19 cellular contexts compared by ENCODE assay signal in genomic region chr2:46002947-46003346, GRCh38.
DNase-seq lines count a peak whose midpoint lies in the region; ATAC-seq, FAIRE-seq and TF ChIP-seq lines count a peak whose summit lies in the region.
"Had no signal": no experiment of that assay in that cellular context is flagged by ENCODE, and none has a peak within 500 bp of the region (broad histone marks: within the 10 kb centered on the region; RNA-seq: fewer than 3 reads in every experiment).

No MANE protein-coding gene starts in this region.

- H2AFZ ChIP-seq in smooth muscle cell (ENCODE audit: low read depth) = no peak overlapping the region

- 91 to 98% (median 94%) methylated on average over 2 of the region's 2 CpGs for WGBS in heart left ventricle, 4 donors
- 100% methylated on average over 2 of the region's 2 CpGs; no CpG with 5 or more reads in 1 of the 2 donors for WGBS in gastroesophageal sphincter (ENCODE audit: low coverage in 1 of 2), 2 donors
- 100% methylated on average over 2 of the region's 2 CpGs for WGBS in smooth muscle cell (ENCODE audit: low lambda C conversion rate)

- FAIRE-seq in urothelium cell line (lab: Jason Lieb, UNC) = peak; percentile 30

- TF ChIP-seq POLR2A in heart left ventricle (IDR thresholded peaks at IDR 0.05) (no peak), gastroesophageal sphincter (IDR thresholded peaks at IDR 0.05) (no peak)

- H3K9ac ChIP-seq in smooth muscle cell (ENCODE audit: low read depth) = no peak overlapping the region

- no peaks in the 10 kb centered on the region for H4K20me1 ChIP-seq in smooth muscle cell (ENCODE audit: low read depth)

- no peak for TF ChIP-seq EP300 in gastroesophageal sphincter (IDR thresholded peaks at IDR 0.05)

- no peaks in the 10 kb centered on the region for H3K27me3 Mint-ChIP-seq in WTC11 (ENCODE audit: low read depth)
- H3K27me3 Mint-ChIP-seq: CD4-positive, alpha-beta memory T cell had no signal

- H3F3A ChIP-seq in smooth muscle cell (ENCODE audit: low read depth) = peaks cover 4% of the 10 kb centered on the region

- peaks cover 1% of the 10 kb centered on the region; the same call in 1 of the 2 replicates for H3K36me3 Mint-ChIP-seq in WTC11

- H3K4me1 Mint-ChIP-seq in WTC11 = peaks cover 7% of the 10 kb centered on the region
- H3K4me1 Mint-ChIP-seq: CD4-positive, alpha-beta memory T cell had no signal

- H3K9me3 ChIP-seq in left ventricle myocardium inferior (replicated peaks) = no peaks in the 10 kb centered on the region
- no peaks in the 10 kb centered on the region for H3K9me3 ChIP-seq in heart left ventricle
- H3K9me3 ChIP-seq in gastroesophageal sphincter = no peaks in the 10 kb centered on the region
- no peaks in the 10 kb centered on the region for H3K9me3 ChIP-seq in smooth muscle cell (replicated peaks; ENCODE audit: low read depth)

- H3K4me1 ChIP-seq in left ventricle myocardium inferior (peaks cover 29% of the 10 kb centered on the region), heart left ventricle (peaks cover 0 to 27% (median 11%) of the 10 kb centered on the region in 12 donors), gastroesophageal sphincter (peaks cover 2 to 28% (median 18%) of the 10 kb centered on the region in 3 donors), smooth muscle cell (ENCODE audit: low read depth) (no peaks in the 10 kb centered on the region)

- TF ChIP-seq CTCF in left ventricle myocardium inferior (IDR thresholded peaks at IDR 0.05; ENCODE audit: borderline replicate concordance) (no peak), heart left ventricle (IDR thresholded peaks at IDR 0.05) (no peak), gastroesophageal sphincter (IDR thresholded peaks at IDR 0.05) (no peak), smooth muscle cell (IDR thresholded peaks at IDR 0.05; ENCODE audit: borderline replicate concordance, insufficient read depth, poor library complexity, severe bottlenecking) (no peak), WTC11 (IDR thresholded peaks at IDR 0.05) (no peak)

- peaks cover 20% of the 10 kb centered on the region for H3K36me3 ChIP-seq in left ventricle myocardium inferior
- H3K36me3 ChIP-seq in heart left ventricle = peaks cover 0 to 42% (median 22%) of the 10 kb centered on the region in 9 donors
- peaks cover 0 to 47% of the 10 kb centered on the region in 2 donors for H3K36me3 ChIP-seq in gastroesophageal sphincter
- H3K36me3 ChIP-seq in smooth muscle cell (ENCODE audit: low read depth) = peaks cover 2% of the 10 kb centered on the region

- intact Hi-C loops in left ventricle myocardium inferior (cut with micrococcal nuclease) (no loop called here), heart left ventricle (cut with DNase I) (loop anchor here in 1 of 10 donors (10.0 kb wide), 1 partner anchor 892 kb away; no protein-coding TSS in a partner anchor)

- peak overlapping the region; percentile 63 for H3K27ac ChIP-seq in left ventricle myocardium inferior (replicated peaks)
- peak overlapping the region in 3 of 12 donors; percentile 18 to 62 (median 55) for H3K27ac ChIP-seq in heart left ventricle
- peak overlapping the region in 3 of 4 donors; percentile 59 to 69 (median 69) for H3K27ac ChIP-seq in gastroesophageal sphincter
- H3K27ac ChIP-seq in smooth muscle cell (ENCODE audit: low read depth) = peak overlapping the region; percentile 36

- DNase-seq in left ventricle myocardium inferior = no peak
- no peak for DNase-seq in heart left ventricle
- DNase-seq in smooth muscle cell (lab: John Stamatoyannopoulos, UW; ENCODE audit: unreplicated experiment) = no peak
- DNase-seq in urothelium cell line (ENCODE audit: low spot score) = no peak
- DNase-seq in WTC11 (ENCODE audit: low spot score) = no peak
- no peak for DNase-seq in NCI-H510A treated with DMSO at 0.1 percent for 48 hours (lab: John Stamatoyannopoulos, UW)
- no peak for DNase-seq in NCI-H1048 (lab: John Stamatoyannopoulos, UW)
- DNase-seq: 8988T; Calu3; CD4-positive, alpha-beta memory T cell; GF-D8; GOT3; MM.1S; NCI-H1105; NCI-H1694; NCI-H2081 treated with DMSO at 0.1 percent for 48 hours; Right ventricle myocardium superior had no signal

- H3K4me3 Mint-ChIP-seq in WTC11 = no peak overlapping the region
- H3K4me3 Mint-ChIP-seq: CD4-positive, alpha-beta memory T cell had no signal

- CTCF ChIA-PET in WTC11 (lab: Charles Lee) = no interaction called here

- peaks cover 3% of the 10 kb centered on the region for H3K79me2 ChIP-seq in smooth muscle cell (ENCODE audit: low read depth)

- no peak overlapping the region for H3K4me2 ChIP-seq in smooth muscle cell

- no peak overlapping the region for H3K27ac Mint-ChIP-seq in WTC11

- H3K4me3 ChIP-seq in left ventricle myocardium inferior = no peak overlapping the region
- no peak overlapping the region for H3K4me3 ChIP-seq in heart left ventricle
- H3K4me3 ChIP-seq in gastroesophageal sphincter = no peak overlapping the region
- no peak overlapping the region for H3K4me3 ChIP-seq in smooth muscle cell

- ATAC-seq in heart left ventricle = no peak
- no peak for ATAC-seq in gastroesophageal sphincter
- no peak for ATAC-seq in WTC11
- ATAC-seq: HCT116 had no signal

- POLR2A ChIA-PET in WTC11 (lab: Charles Lee) = no interaction called here

- H3K27me3 ChIP-seq in left ventricle myocardium inferior (ENCODE audit: low read depth) = no peaks in the 10 kb centered on the region
- H3K27me3 ChIP-seq in heart left ventricle = no peaks in the 10 kb centered on the region
- H3K27me3 ChIP-seq in gastroesophageal sphincter = no peaks in the 10 kb centered on the region
- no peaks in the 10 kb centered on the region for H3K27me3 ChIP-seq in smooth muscle cell (ENCODE audit: low read depth)

- peaks cover 5% of the 10 kb centered on the region; the same call in 1 of the 2 replicates for H3K9me3 Mint-ChIP-seq in WTC11
- H3K9me3 Mint-ChIP-seq: CD4-positive, alpha-beta memory T cell had no signal

TF ChIP-seq in WTC11, 78 proteins besides CTCF, POLR2A, EP300 and RAD21:
- TF ChIP-seq CBFB (CRISPR knock-in tag; IDR thresholded peaks at IDR 0.05; ENCODE audit: low read depth) (no peak), ELF4 (CRISPR knock-in tag; IDR thresholded peaks at IDR 0.05; ENCODE audit: low read depth) (no peak), STAT6 (CRISPR knock-in tag; conservative IDR thresholded peaks at IDR 0.05; ENCODE audit: low read depth) (no peak)
